In genomic region chrX:38803286-38803608, GRCh38 we compare ENCODE assay signal across 8 cellular contexts. TPM values are rescaled to one million over a fixed set of nuclear protein-coding genes. Genes with fewer than 3 reads are reported as not detected.
DNase-seq lines count a peak whose midpoint lies in the region; ATAC-seq and TF ChIP-seq lines count a peak whose summit lies in the region.

No MANE protein-coding gene starts in this region.

- H3K4me3 Mint-ChIP-seq in activated naive CD8-positive, alpha-beta T cell: peak overlapping the region; percentile 94
- H3K4me3 Mint-ChIP-seq in immature natural killer cell: peak overlapping the region; percentile 86 to 93 (median 87)

- peak overlapping the region; percentile 89 to 96 (median 95) for H3K27ac ChIP-seq in heart right ventricle

- H3K4me3 ChIP-seq in heart right ventricle: peak overlapping the region in 9 of 10 donors; percentile 64 to 77 (median 70)

- no peaks in the 10 kb centered on the region for H3K27me3 Mint-ChIP-seq in activated naive CD8-positive, alpha-beta T cell
- peaks cover 3 to 10% (median 3%) of the 10 kb centered on the region in 3 donors for H3K27me3 Mint-ChIP-seq in immature natural killer cell (ENCODE audit: low read depth in 3 of 3)

- no peaks in the 10 kb centered on the region for H3K36me3 Mint-ChIP-seq in activated naive CD8-positive, alpha-beta T cell
- H3K36me3 Mint-ChIP-seq in immature natural killer cell: no peaks in the 10 kb centered on the region

- no peak for TF ChIP-seq CTCF in heart right ventricle (IDR thresholded peaks at IDR 0.05)

- H3K4me1 Mint-ChIP-seq in activated naive CD8-positive, alpha-beta T cell (ENCODE audit: low read depth): peaks cover 24% of the 10 kb centered on the region
- H3K4me1 Mint-ChIP-seq in immature natural killer cell: peaks cover 30 to 40% of the 10 kb centered on the region in 2 donors

- H3K36me3 ChIP-seq in heart right ventricle: no peaks in the 10 kb centered on the region

- peak overlapping the region; percentile 95 for H3K27ac Mint-ChIP-seq in activated naive CD8-positive, alpha-beta T cell
- peak overlapping the region in 4 of 6 donors; percentile 24 to 67 (median 47) for H3K27ac Mint-ChIP-seq in immature natural killer cell

- WGBS in heart right ventricle, 2 donors: 14 to 20% methylated on average over 3 of the region's 3 CpGs

- H3K9me3 Mint-ChIP-seq in activated naive CD8-positive, alpha-beta T cell (ENCODE audit: low read depth): no peaks in the 10 kb centered on the region
- no peaks in the 10 kb centered on the region for H3K9me3 Mint-ChIP-seq in immature natural killer cell

- peaks cover 0 to 47% (median 26%) of the 10 kb centered on the region in 9 donors for H3K4me1 ChIP-seq in heart right ventricle

- no peaks in the 10 kb centered on the region for H3K27me3 ChIP-seq in heart right ventricle

- DNase-seq in heart right ventricle (no peak), cardiac septum (ENCODE audit: low spot score) (no peak), immature natural killer cell (no peak), superior temporal gyrus (ENCODE audit: extremely low spot score) (peak; percentile 51), 8988T (no peak), medulla oblongata (ENCODE audit: extremely low spot score) (no peak), NCI-H1694 (lab: John Stamatoyannopoulos, UW) (no peak)

- intact Hi-C loops in heart right ventricle (cut with DNase I) (loop anchor here in 7 of 10 donors (5.0 to 10.0 kb wide), 5 partner anchors 64 to 342 kb away; no protein-coding TSS in a partner anchor), cardiac septum (cut with DNase I) (loop anchor here (5.0 to 10.0 kb wide), 3 partner anchors 132 to 352 kb away; no protein-coding TSS in a partner anchor)

- H3K9me3 ChIP-seq in heart right ventricle: no peaks in the 10 kb centered on the region

- ATAC-seq in heart right ventricle: peak in 2 of 8 donors; percentile 2 to 5

RNA-seq across cellular contexts. Expression of gene MID1IP1, which starts 2.0 kb away (rescaled TPM):
- total RNA-seq in heart right ventricle: 100 to 1,000 TPM in 1 of 10 donors, 10 to 100 TPM in 9; 15.2 to 171 (median 26.9) TPM
- polyA plus RNA-seq in heart right ventricle: 10 to 100 TPM; 20.0 to 30.9 TPM
- total RNA-seq in cardiac septum: 31.4 TPM
- polyA plus RNA-seq in immature natural killer cell: 1 to 10 TPM; 5.7 to 9.7 (median 5.9) TPM
